Comparison of ENCODE assay signal across 31 cellular contexts in genomic region chr20:47187450-47188195, GRCh38.
DNase-seq lines count a peak whose midpoint lies in the region; ATAC-seq and TF ChIP-seq lines count a peak whose summit lies in the region.
"Had no signal": no experiment of that assay in that cellular context is flagged by ENCODE, and none has a peak within 500 bp of the region (broad histone marks: within the 10 kb centered on the region; RNA-seq: fewer than 3 reads in every experiment).

No MANE protein-coding gene starts in this region.

- peaks cover 10% of the 10 kb centered on the region for H3K27me3 ChIP-seq in DND-41 (ENCODE audit: insufficient read depth, low read length, poor library complexity)
- H3K27me3 ChIP-seq: ascending aorta, cardiac muscle cell, neural progenitor cell had no signal

- POLR2A ChIA-PET in activated CD4-positive, alpha-beta T cell treated with anti-CD3 and anti-CD28 coated beads, Interleukin-2, amount 10 ng/mL, durations not matched to agents 7 days and 5 days (lab: Charles Lee), result no interaction called here

- H4K20me1 ChIP-seq in DND-41 (ENCODE audit: insufficient read depth, low read length), result no peaks in the 10 kb centered on the region

- intact Hi-C loops in natural killer cell (cut with micrococcal nuclease), result no loop called here

- DNase-seq in activated CD4-positive, alpha-beta T cell treated with anti-CD3 and anti-CD28 coated beads, Interleukin-2, amount 10 ng/mL, durations not matched to agents 7 days and 5 days, result peak; percentile 22
- DNase-seq in activated CD4-positive, alpha-beta T cell treated with anti-CD3 and anti-CD28 coated beads for 1 hour, result no peak
- peak; percentile 51 for DNase-seq in DND-41
- peak; percentile 57 for DNase-seq in activated naive CD4-positive, alpha-beta T cell treated with anti-CD3 and anti-CD28 coated beads, Interleukin-2, amount 10 ng/mL, durations not matched to agents 7 days and 5 days
- no peak for DNase-seq in natural killer cell
- no peak for DNase-seq in progenitor cell of endocrine pancreas (ENCODE audit: low spot score, unreplicated experiment)
- DNase-seq in NCI-H1436 treated with DMSO at 0.1 percent for 48 hours (lab: John Stamatoyannopoulos, UW), result no peak
- DNase-seq: 8988T; activated CD4-positive, CD25-positive, alpha-beta regulatory T cell; activated T-cell treated with anti-CD3 and anti-CD28 coated beads, Interleukin-2, amount 50 U/mL, for 4 hours; gastrocnemius medialis; lower lobe of right lung; mucosa of descending colon; NCI-H1417; NCI-H2081; NCI-H226; NCI-H748 treated with DMSO at 0.1 percent for 48 hours; stimulated activated CD4-positive, alpha-beta T cell treated with anti-CD3 and anti-CD28 coated beads, Interleukin-4, amount 100 ng/mL, for 4 hours; stimulated activated naive B cell treated with anti-CD40 and anti-IgM and Interleukin-4, amounts not matched to agents 10 μg/mL and 1 μg/mL and 100 μg/mL, for 72 hours; T-helper 1 cell had no signal

- no peak overlapping the region for H2AFZ ChIP-seq in DND-41 (ENCODE audit: low read depth, low read length)

- no peak overlapping the region for H3K4me3 Mint-ChIP-seq in activated CD4-positive, alpha-beta T cell treated with anti-CD3 and anti-CD28 coated beads, Interleukin-2, amount 10 ng/mL, durations not matched to agents 7 days and 5 days
- H3K4me3 Mint-ChIP-seq in activated naive CD4-positive, alpha-beta T cell treated with anti-CD3 and anti-CD28 coated beads, Interleukin-2, amount 10 ng/mL, durations not matched to agents 7 days and 5 days, result no peak overlapping the region
- H3K4me3 Mint-ChIP-seq in natural killer cell, result no peak overlapping the region
- H3K4me3 Mint-ChIP-seq in progenitor cell of endocrine pancreas (ENCODE audit: low read depth), result no peak overlapping the region
- H3K4me3 Mint-ChIP-seq: activated naive CD4-positive, alpha-beta T cell treated with anti-CD3 and anti-CD28 coated beads, Interleukin-2, amount 50 U/mL, for 24 hours; activated T-cell treated with anti-CD3 and anti-CD28 coated beads, Interleukin-2, amount 50 U/mL, for 4 hours; CD4-positive, CD25-positive, alpha-beta regulatory T cell; dendritic cell treated with granulocyte-macrophage colony-stimulating factor and Interleukin-4, amounts not matched to agents 40 ng/mL and 50 ng/mL, for 4 days; neural progenitor cell; stimulated activated naive B cell treated with anti-CD40 and anti-IgM and Interleukin-4, amounts not matched to agents 10 μg/mL and 1 μg/mL and 100 μg/mL, for 72 hours had no signal

- no peaks in the 10 kb centered on the region for H3K36me3 ChIP-seq in DND-41 (ENCODE audit: insufficient read depth, low read length)
- H3K36me3 ChIP-seq: ascending aorta, cardiac muscle cell, gastrocnemius medialis, HAP-1, lower lobe of right lung, neural progenitor cell, SJSA1 had no signal

- no peaks in the 10 kb centered on the region for H3K79me2 ChIP-seq in DND-41 (ENCODE audit: insufficient read depth, low read length)

- no peaks in the 10 kb centered on the region for H3K4me1 ChIP-seq in DND-41 (ENCODE audit: insufficient read depth, low read length)
- H3K4me1 ChIP-seq: ascending aorta, gastrocnemius medialis, HAP-1, lower lobe of right lung had no signal

- no peak for TF ChIP-seq CTCF in DND-41 (IDR thresholded peaks at IDR 0.05; ENCODE audit: borderline replicate concordance, extremely low read depth, low read length, poor library complexity, severe bottlenecking)
- no peak for TF ChIP-seq CTCF in natural killer cell (IDR thresholded peaks at IDR 0.05)
- no peak for TF ChIP-seq CTCF in progenitor cell of endocrine pancreas (IDR thresholded peaks at IDR 0.05; ENCODE audit: unreplicated experiment)

- H3K9ac ChIP-seq in DND-41 (ENCODE audit: low read depth, low read length), result no peak overlapping the region
- H3K9ac ChIP-seq: neural progenitor cell had no signal

- no peaks in the 10 kb centered on the region for H3K9me3 Mint-ChIP-seq in activated CD4-positive, alpha-beta T cell treated with anti-CD3 and anti-CD28 coated beads, Interleukin-2, amount 10 ng/mL, durations not matched to agents 7 days and 5 days
- H3K9me3 Mint-ChIP-seq in activated naive CD4-positive, alpha-beta T cell treated with anti-CD3 and anti-CD28 coated beads, Interleukin-2, amount 10 ng/mL, durations not matched to agents 7 days and 5 days, result no peaks in the 10 kb centered on the region
- H3K9me3 Mint-ChIP-seq in natural killer cell (no peaks in the 10 kb centered on the region), progenitor cell of endocrine pancreas (ENCODE audit: low read depth) (no peaks in the 10 kb centered on the region)
- H3K9me3 Mint-ChIP-seq: activated naive CD4-positive, alpha-beta T cell treated with anti-CD3 and anti-CD28 coated beads, Interleukin-2, amount 50 U/mL, for 24 hours; activated T-cell treated with anti-CD3 and anti-CD28 coated beads, Interleukin-2, amount 50 U/mL, for 4 hours; CD4-positive, CD25-positive, alpha-beta regulatory T cell; dendritic cell treated with granulocyte-macrophage colony-stimulating factor and Interleukin-4, amounts not matched to agents 40 ng/mL and 50 ng/mL, for 4 days; neural progenitor cell; stimulated activated naive B cell treated with anti-CD40 and anti-IgM and Interleukin-4, amounts not matched to agents 10 μg/mL and 1 μg/mL and 100 μg/mL, for 72 hours had no signal

- no peak overlapping the region for H3K4me3 ChIP-seq in DND-41 (ENCODE audit: low read depth in 1 of 2, low read length in 2 of 2)
- H3K4me3 ChIP-seq: ascending aorta, cardiac muscle cell, gastrocnemius medialis, HAP-1, K562, lower lobe of right lung, mucosa of descending colon, neural progenitor cell, SJSA1 had no signal

- no peaks in the 10 kb centered on the region for H3K36me3 Mint-ChIP-seq in activated CD4-positive, alpha-beta T cell treated with anti-CD3 and anti-CD28 coated beads, Interleukin-2, amount 10 ng/mL, durations not matched to agents 7 days and 5 days (ENCODE audit: low read depth)
- H3K36me3 Mint-ChIP-seq in activated naive CD4-positive, alpha-beta T cell treated with anti-CD3 and anti-CD28 coated beads, Interleukin-2, amount 10 ng/mL, durations not matched to agents 7 days and 5 days, result no peaks in the 10 kb centered on the region
- H3K36me3 Mint-ChIP-seq in natural killer cell (no peaks in the 10 kb centered on the region), progenitor cell of endocrine pancreas (ENCODE audit: insufficient read depth) (no peaks in the 10 kb centered on the region)
- H3K36me3 Mint-ChIP-seq: activated naive CD4-positive, alpha-beta T cell treated with anti-CD3 and anti-CD28 coated beads, Interleukin-2, amount 50 U/mL, for 24 hours; CD4-positive, CD25-positive, alpha-beta regulatory T cell; neural progenitor cell; stimulated activated naive B cell treated with anti-CD40 and anti-IgM and Interleukin-4, amounts not matched to agents 10 μg/mL and 1 μg/mL and 100 μg/mL, for 72 hours had no signal

- no peak overlapping the region for H3K4me2 ChIP-seq in DND-41 (ENCODE audit: insufficient read depth, low read length)
- H3K4me2 ChIP-seq: neural progenitor cell had no signal

- H3K4me1 Mint-ChIP-seq in activated CD4-positive, alpha-beta T cell treated with anti-CD3 and anti-CD28 coated beads, Interleukin-2, amount 10 ng/mL, durations not matched to agents 7 days and 5 days, result peaks cover 18% of the 10 kb centered on the region
- peaks cover 25% of the 10 kb centered on the region for H3K4me1 Mint-ChIP-seq in activated naive CD4-positive, alpha-beta T cell treated with anti-CD3 and anti-CD28 coated beads, Interleukin-2, amount 10 ng/mL, durations not matched to agents 7 days and 5 days
- peaks cover 0 to 6% of the 10 kb centered on the region in 2 donors for H3K4me1 Mint-ChIP-seq in natural killer cell
- no peaks in the 10 kb centered on the region for H3K4me1 Mint-ChIP-seq in progenitor cell of endocrine pancreas (ENCODE audit: low read depth)
- H3K4me1 Mint-ChIP-seq: stimulated activated naive B cell treated with anti-CD40 and anti-IgM and Interleukin-4, amounts not matched to agents 10 μg/mL and 1 μg/mL and 100 μg/mL, for 72 hours had no signal

- ATAC-seq in DND-41 (ENCODE audit: insufficient read depth, low read depth) (peak; percentile 62; the same call in 2 of the 3 replicates), natural killer cell (peak in 2 of 3 donors; percentile 42 to 73), GM18907 (IDR thresholded peaks at IDR 0.05; ENCODE audit: unreplicated experiment) (no peak)
- ATAC-seq: activated T-cell treated with anti-CD3 and anti-CD28 coated beads, Interleukin-2, amount 50 U/mL, for 4 hours; gastrocnemius medialis; K562; lower lobe of right lung; mucosa of descending colon; sciatic nerve; stimulated activated naive B cell treated with anti-CD40 and anti-IgM and Interleukin-4, amounts not matched to agents 10 μg/mL and 1 μg/mL and 100 μg/mL, for 72 hours had no signal

- peaks cover 14% of the 10 kb centered on the region for H3K27me3 Mint-ChIP-seq in activated CD4-positive, alpha-beta T cell treated with anti-CD3 and anti-CD28 coated beads, Interleukin-2, amount 10 ng/mL, durations not matched to agents 7 days and 5 days
- H3K27me3 Mint-ChIP-seq in activated naive CD4-positive, alpha-beta T cell treated with anti-CD3 and anti-CD28 coated beads, Interleukin-2, amount 10 ng/mL, durations not matched to agents 7 days and 5 days, result peaks cover 7% of the 10 kb centered on the region
- H3K27me3 Mint-ChIP-seq in natural killer cell (ENCODE audit: low read depth in 2 of 2), result peaks cover 6 to 7% of the 10 kb centered on the region in 2 donors
- peaks cover 8% of the 10 kb centered on the region for H3K27me3 Mint-ChIP-seq in progenitor cell of endocrine pancreas

- CTCF ChIA-PET in activated CD4-positive, alpha-beta T cell treated with anti-CD3 and anti-CD28 coated beads, Interleukin-2, amount 10 ng/mL, durations not matched to agents 7 days and 5 days (lab: Charles Lee), result interaction anchor here (0.6 to 1.3 kb wide), 2 partner anchors 16 to 18 kb away, joined by 3 to 6 read pairs; no protein-coding TSS in a partner anchor
- CTCF ChIA-PET in activated naive CD4-positive, alpha-beta T cell treated with anti-CD3 and anti-CD28 coated beads, Interleukin-2, amount 10 ng/mL, durations not matched to agents 7 days and 5 days (lab: Charles Lee), result no interaction called here

- no peaks in the 10 kb centered on the region for H3K9me3 ChIP-seq in DND-41 (ENCODE audit: insufficient read depth, low read length, severe bottlenecking)
- H3K9me3 ChIP-seq: ascending aorta, gastrocnemius medialis, HAP-1, lower lobe of right lung, mucosa of descending colon, SJSA1 had no signal

- no peak overlapping the region for H3K27ac Mint-ChIP-seq in activated CD4-positive, alpha-beta T cell treated with anti-CD3 and anti-CD28 coated beads, Interleukin-2, amount 10 ng/mL, durations not matched to agents 7 days and 5 days
- H3K27ac Mint-ChIP-seq in activated naive CD4-positive, alpha-beta T cell treated with anti-CD3 and anti-CD28 coated beads, Interleukin-2, amount 10 ng/mL, durations not matched to agents 7 days and 5 days, result peak overlapping the region; percentile 55
- H3K27ac Mint-ChIP-seq in natural killer cell (no peak overlapping the region), progenitor cell of endocrine pancreas (no peak overlapping the region)
- H3K27ac Mint-ChIP-seq: activated naive CD4-positive, alpha-beta T cell treated with anti-CD3 and anti-CD28 coated beads, Interleukin-2, amount 50 U/mL, for 24 hours; CD4-positive, CD25-positive, alpha-beta regulatory T cell; dendritic cell treated with granulocyte-macrophage colony-stimulating factor and Interleukin-4, amounts not matched to agents 40 ng/mL and 50 ng/mL, for 4 days; neural progenitor cell; stimulated activated naive B cell treated with anti-CD40 and anti-IgM and Interleukin-4, amounts not matched to agents 10 μg/mL and 1 μg/mL and 100 μg/mL, for 72 hours had no signal

- no peak overlapping the region for H3K27ac ChIP-seq in DND-41 (ENCODE audit: low read length)
- H3K27ac ChIP-seq: ascending aorta, cardiac muscle cell, gastrocnemius medialis, lower lobe of right lung, neural progenitor cell, SJSA1 had no signal

Comparison
In these comparisons a context has a peak if more than half of its experiments do, and no peak if none do; other contexts are left out.
1. DNase-seq: peak in activated CD4-positive, alpha-beta T cell treated with anti-CD3 and anti-CD28 coated beads, Interleukin-2, amount 10 ng/mL, durations not matched to agents 7 days and 5 days (single experiment), DND-41 (single experiment) and activated naive CD4-positive, alpha-beta T cell treated with anti-CD3 and anti-CD28 coated beads, Interleukin-2, amount 10 ng/mL, durations not matched to agents 7 days and 5 days (single experiment); none in activated CD4-positive, alpha-beta T cell treated with anti-CD3 and anti-CD28 coated beads for 1 hour (single experiment), natural killer cell (single experiment), progenitor cell of endocrine pancreas (single experiment) and NCI-H1436 treated with DMSO at 0.1 percent for 48 hours (single experiment).